Comparison of ENCODE assay signal across 7 cellular contexts in the genomic region with DNA sequence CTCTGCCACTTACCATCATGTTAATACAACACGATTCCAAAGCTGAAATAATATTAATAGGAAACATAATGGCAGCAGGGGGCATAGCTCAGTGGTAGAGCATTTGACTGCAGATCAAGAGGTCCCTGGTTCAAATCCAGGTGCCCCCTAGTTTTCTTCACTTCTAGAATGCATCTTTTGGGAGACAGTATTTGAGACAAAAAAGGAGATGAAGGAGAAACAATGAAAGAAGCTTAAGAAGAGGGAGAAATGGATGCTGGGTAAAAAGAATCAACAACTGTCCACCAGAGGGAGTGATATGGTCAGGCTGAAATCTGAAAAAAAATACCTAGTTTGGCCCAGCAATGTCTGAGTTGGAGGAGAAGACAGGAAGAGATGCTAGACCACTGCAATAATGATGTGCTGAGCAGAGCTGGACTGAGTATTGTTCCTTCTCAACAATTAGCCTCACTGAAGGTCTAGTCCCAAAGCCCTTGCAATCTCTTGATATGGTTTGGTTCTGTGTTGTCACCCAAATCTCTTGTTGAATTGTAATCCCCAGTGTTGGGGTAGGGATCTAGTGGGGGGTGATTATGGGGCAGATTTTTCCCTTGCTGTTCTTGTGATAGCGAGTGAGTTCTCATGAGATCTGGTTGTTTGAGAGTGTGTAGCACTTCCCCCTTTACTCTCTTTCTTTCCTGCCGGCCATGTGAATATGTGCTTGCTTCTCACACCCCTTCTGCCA. TPM values are rescaled to one million over a fixed set of nuclear protein-coding genes. Genes with fewer than 3 reads are reported as not detected.
DNase-seq lines count a peak whose midpoint lies in the region; ATAC-seq, FAIRE-seq and TF ChIP-seq lines count a peak whose summit lies in the region.

No MANE protein-coding gene starts in this region.

- H3K4me1 ChIP-seq in lower lobe of right lung = no peaks in the 10 kb centered on the region

- no peaks in the 10 kb centered on the region for H3K9me3 ChIP-seq in lower lobe of right lung

- no peaks in the 10 kb centered on the region for H3K36me3 ChIP-seq in GM06990 (ENCODE audit: control insufficient read depth, insufficient read depth, low read length)
- no peaks in the 10 kb centered on the region for H3K36me3 ChIP-seq in bronchial epithelial cell (ENCODE audit: control insufficient read depth, insufficient read depth, low read length)
- H3K36me3 ChIP-seq in lower lobe of right lung = no peaks in the 10 kb centered on the region

- H3K27ac ChIP-seq in lower lobe of right lung = no peak overlapping the region

- no peak for DNase-seq in GM06990 (ENCODE audit: extremely low read depth, insufficient read length)
- DNase-seq in NCI-H748 (lab: John Stamatoyannopoulos, UW; ENCODE audit: unreplicated experiment) = peak; percentile 42
- DNase-seq in bronchial epithelial cell (ENCODE audit: low read depth) = peak; percentile 84
- DNase-seq in lower lobe of right lung = no peak
- no peak for DNase-seq in NCI-H774 (lab: John Stamatoyannopoulos, UW)

- no peak overlapping the region for H3K4me3 ChIP-seq in GM06990 (replicated peaks; ENCODE audit: low read depth, low read length)
- no peak overlapping the region for H3K4me3 ChIP-seq in bronchial epithelial cell (ENCODE audit: low read depth, low read length)
- no peak overlapping the region for H3K4me3 ChIP-seq in lower lobe of right lung

- intact Hi-C loops in lower lobe of right lung (cut with DNase I) = no loop called here

- peak; percentile 62 for TF ChIP-seq CTCF in GM06990 (IDR thresholded peaks at IDR 0.05; ENCODE audit: insufficient read depth, low read length, poor library complexity, severe bottlenecking)
- peak; percentile 73 for TF ChIP-seq CTCF in bronchial epithelial cell (IDR thresholded peaks at IDR 0.05; ENCODE audit: insufficient read depth, low read length, severe bottlenecking)
- TF ChIP-seq CTCF in lower lobe of right lung (IDR thresholded peaks at IDR 0.05) = peak; percentile 53

- ATAC-seq in HG02678 (IDR thresholded peaks at IDR 0.05; ENCODE audit: unreplicated experiment) (peak; percentile 57), lower lobe of right lung (peak; percentile 77 to 82), GM19397 (IDR thresholded peaks at IDR 0.05; ENCODE audit: unreplicated experiment) (no peak)

- FAIRE-seq in bronchial epithelial cell (lab: Jason Lieb, UNC) = no peak

- no peaks in the 10 kb centered on the region for H3K27me3 ChIP-seq in GM06990 (replicated peaks; ENCODE audit: control insufficient read depth, insufficient read depth, low read length)
- no peaks in the 10 kb centered on the region for H3K27me3 ChIP-seq in bronchial epithelial cell (ENCODE audit: control insufficient read depth, insufficient read depth, low read length)
- H3K27me3 ChIP-seq in lower lobe of right lung (ENCODE audit: low read depth) = no peaks in the 10 kb centered on the region

RNA-seq across cellular contexts. Expression of a gene that starts 48.3 kb away (rescaled TPM):
- total RNA-seq in bronchial epithelial cell = 9.5 and 11.3 TPM in 2 replicates
- total RNA-seq in lower lobe of right lung = 15.1 TPM

Comparison
In these comparisons a context has a peak if more than half of its experiments do, and no peak if none do; other contexts are left out.
1. DNase-seq: peak in NCI-H748 (single experiment) and bronchial epithelial cell (single experiment); none in GM06990 (single experiment), lower lobe of right lung (single experiment) and NCI-H774 (single experiment).
2. Peak in every context shown above with its lines, with median percentiles within 50 percentile points of each other: CTCF ChIP-seq.